In the genomic region with DNA sequence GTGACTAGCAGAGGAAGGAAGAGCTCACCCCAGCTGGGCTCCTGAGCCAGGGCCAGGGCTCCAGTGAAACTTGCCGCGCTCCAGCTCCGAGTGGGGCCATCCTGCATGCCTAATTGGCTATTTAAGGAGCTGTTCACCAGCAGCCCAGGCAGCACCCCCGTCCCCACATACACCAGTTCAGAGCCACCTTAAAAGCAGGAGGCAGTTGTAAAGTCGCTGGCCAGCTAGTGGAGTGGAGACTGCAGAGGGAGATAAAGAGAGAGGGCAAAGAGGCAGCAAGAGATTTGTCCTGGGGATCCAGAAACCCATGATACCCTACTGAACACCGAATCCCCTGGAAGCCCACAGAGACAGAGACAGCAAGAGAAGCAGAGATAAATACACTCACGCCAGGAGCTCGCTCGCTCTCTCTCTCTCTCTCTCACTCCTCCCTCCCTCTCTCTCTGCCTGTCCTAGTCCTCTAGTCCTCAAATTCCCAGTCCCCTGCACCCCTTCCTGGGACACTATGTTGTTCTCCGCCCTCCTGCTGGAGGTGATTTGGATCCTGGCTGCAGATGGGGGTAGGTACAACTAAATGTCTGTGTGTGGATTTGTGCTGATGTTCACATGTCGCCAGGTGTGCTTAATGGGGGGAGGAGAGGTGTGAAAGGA, we compare ENCODE assay signal across 1 cellular context.
TF ChIP-seq lines count a peak whose summit lies in the region.

A gene (plus strand): TSS at position 151 of the 651 bp plus-strand sequence. CDS start 355 bp downstream, at position 506.

TF ChIP-seq in HepG2, 621 proteins besides CTCF, POLR2A, EP300 and RAD21 (continued from another document and continues in another):
- TF ChIP-seq, protein P1, sequence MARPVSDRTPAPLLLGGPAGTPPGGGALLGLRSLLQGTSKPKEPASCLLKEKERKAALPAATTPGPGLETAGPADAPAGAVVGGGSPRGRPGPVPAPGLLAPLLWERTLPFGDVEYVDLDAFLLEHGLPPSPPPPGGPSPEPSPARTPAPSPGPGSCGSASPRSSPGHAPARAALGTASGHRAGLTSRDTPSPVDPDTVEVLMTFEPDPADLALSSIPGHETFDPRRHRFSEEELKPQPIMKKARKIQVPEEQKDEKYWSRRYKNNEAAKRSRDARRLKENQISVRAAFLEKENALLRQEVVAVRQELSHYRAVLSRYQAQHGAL (CRISPR knock-in tag; IDR thresholded peaks at IDR 0.05; ENCODE audit: not compliant biosample characterization): no peak
- TF ChIP-seq CBX1 (IDR thresholded peaks at IDR 0.05; ENCODE audit: low read depth): no peak
- TF ChIP-seq SYNCRIP (IDR thresholded peaks at IDR 0.05; ENCODE audit: insufficient read depth, low read depth, low read length): no peak
- 0 out of 2 replicates have a peak, but pooled peaks have one; percentile 40 for TF ChIP-seq SIN3B (IDR thresholded peaks at IDR 0.05; ENCODE audit: low read length)
- TF ChIP-seq PCBP2 (optimal IDR thresholded peaks at IDR 0.05; ENCODE audit: low read depth, low read length, poor library complexity, severe bottlenecking): no peak
- TF ChIP-seq, protein P2, sequence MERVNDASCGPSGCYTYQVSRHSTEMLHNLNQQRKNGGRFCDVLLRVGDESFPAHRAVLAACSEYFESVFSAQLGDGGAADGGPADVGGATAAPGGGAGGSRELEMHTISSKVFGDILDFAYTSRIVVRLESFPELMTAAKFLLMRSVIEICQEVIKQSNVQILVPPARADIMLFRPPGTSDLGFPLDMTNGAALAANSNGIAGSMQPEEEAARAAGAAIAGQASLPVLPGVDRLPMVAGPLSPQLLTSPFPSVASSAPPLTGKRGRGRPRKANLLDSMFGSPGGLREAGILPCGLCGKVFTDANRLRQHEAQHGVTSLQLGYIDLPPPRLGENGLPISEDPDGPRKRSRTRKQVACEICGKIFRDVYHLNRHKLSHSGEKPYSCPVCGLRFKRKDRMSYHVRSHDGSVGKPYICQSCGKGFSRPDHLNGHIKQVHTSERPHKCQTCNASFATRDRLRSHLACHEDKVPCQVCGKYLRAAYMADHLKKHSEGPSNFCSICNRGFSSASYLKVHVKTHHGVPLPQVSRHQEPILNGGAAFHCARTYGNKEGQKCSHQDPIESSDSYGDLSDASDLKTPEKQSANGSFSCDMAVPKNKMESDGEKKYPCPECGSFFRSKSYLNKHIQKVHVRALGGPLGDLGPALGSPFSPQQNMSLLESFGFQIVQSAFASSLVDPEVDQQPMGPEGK (CRISPR knock-in tag; IDR thresholded peaks at IDR 0.05): no peak
- no peak for TF ChIP-seq ZFP36L1 (CRISPR knock-in tag; IDR thresholded peaks at IDR 0.05)
- 0 out of 2 replicates have a peak, but pooled peaks have one; percentile 77 for TF ChIP-seq ZNF230 (CRISPR knock-in tag; IDR thresholded peaks at IDR 0.05)
- TF ChIP-seq KDM5A (IDR thresholded peaks at IDR 0.05; ENCODE audit: borderline replicate concordance, low read length): no peak
- TF ChIP-seq, protein P3, sequence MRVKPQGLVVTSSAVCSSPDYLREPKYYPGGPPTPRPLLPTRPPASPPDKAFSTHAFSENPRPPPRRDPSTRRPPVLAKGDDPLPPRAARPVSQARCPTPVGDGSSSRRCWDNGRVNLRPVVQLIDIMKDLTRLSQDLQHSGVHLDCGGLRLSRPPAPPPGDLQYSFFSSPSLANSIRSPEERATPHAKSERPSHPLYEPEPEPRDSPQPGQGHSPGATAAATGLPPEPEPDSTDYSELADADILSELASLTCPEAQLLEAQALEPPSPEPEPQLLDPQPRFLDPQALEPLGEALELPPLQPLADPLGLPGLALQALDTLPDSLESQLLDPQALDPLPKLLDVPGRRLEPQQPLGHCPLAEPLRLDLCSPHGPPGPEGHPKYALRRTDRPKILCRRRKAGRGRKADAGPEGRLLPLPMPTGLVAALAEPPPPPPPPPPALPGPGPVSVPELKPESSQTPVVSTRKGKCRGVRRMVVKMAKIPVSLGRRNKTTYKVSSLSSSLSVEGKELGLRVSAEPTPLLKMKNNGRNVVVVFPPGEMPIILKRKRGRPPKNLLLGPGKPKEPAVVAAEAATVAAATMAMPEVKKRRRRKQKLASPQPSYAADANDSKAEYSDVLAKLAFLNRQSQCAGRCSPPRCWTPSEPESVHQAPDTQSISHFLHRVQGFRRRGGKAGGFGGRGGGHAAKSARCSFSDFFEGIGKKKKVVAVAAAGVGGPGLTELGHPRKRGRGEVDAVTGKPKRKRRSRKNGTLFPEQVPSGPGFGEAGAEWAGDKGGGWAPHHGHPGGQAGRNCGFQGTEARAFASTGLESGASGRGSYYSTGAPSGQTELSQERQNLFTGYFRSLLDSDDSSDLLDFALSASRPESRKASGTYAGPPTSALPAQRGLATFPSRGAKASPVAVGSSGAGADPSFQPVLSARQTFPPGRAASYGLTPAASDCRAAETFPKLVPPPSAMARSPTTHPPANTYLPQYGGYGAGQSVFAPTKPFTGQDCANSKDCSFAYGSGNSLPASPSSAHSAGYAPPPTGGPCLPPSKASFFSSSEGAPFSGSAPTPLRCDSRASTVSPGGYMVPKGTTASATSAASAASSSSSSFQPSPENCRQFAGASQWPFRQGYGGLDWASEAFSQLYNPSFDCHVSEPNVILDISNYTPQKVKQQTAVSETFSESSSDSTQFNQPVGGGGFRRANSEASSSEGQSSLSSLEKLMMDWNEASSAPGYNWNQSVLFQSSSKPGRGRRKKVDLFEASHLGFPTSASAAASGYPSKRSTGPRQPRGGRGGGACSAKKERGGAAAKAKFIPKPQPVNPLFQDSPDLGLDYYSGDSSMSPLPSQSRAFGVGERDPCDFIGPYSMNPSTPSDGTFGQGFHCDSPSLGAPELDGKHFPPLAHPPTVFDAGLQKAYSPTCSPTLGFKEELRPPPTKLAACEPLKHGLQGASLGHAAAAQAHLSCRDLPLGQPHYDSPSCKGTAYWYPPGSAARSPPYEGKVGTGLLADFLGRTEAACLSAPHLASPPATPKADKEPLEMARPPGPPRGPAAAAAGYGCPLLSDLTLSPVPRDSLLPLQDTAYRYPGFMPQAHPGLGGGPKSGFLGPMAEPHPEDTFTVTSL (CRISPR knock-in tag; IDR thresholded peaks at IDR 0.05; ENCODE audit: borderline replicate concordance): no peak
- TF ChIP-seq, protein P4, sequence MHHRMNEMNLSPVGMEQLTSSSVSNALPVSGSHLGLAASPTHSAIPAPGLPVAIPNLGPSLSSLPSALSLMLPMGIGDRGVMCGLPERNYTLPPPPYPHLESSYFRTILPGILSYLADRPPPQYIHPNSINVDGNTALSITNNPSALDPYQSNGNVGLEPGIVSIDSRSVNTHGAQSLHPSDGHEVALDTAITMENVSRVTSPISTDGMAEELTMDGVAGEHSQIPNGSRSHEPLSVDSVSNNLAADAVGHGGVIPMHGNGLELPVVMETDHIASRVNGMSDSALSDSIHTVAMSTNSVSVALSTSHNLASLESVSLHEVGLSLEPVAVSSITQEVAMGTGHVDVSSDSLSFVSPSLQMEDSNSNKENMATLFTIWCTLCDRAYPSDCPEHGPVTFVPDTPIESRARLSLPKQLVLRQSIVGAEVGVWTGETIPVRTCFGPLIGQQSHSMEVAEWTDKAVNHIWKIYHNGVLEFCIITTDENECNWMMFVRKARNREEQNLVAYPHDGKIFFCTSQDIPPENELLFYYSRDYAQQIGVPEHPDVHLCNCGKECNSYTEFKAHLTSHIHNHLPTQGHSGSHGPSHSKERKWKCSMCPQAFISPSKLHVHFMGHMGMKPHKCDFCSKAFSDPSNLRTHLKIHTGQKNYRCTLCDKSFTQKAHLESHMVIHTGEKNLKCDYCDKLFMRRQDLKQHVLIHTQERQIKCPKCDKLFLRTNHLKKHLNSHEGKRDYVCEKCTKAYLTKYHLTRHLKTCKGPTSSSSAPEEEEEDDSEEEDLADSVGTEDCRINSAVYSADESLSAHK (CRISPR knock-in tag; IDR thresholded peaks at IDR 0.05; ENCODE audit: borderline replicate concordance): no peak
- no peak for TF ChIP-seq ZNF577 (CRISPR knock-in tag; IDR thresholded peaks at IDR 0.05; ENCODE audit: borderline replicate concordance, low read depth)
- TF ChIP-seq, protein P5, sequence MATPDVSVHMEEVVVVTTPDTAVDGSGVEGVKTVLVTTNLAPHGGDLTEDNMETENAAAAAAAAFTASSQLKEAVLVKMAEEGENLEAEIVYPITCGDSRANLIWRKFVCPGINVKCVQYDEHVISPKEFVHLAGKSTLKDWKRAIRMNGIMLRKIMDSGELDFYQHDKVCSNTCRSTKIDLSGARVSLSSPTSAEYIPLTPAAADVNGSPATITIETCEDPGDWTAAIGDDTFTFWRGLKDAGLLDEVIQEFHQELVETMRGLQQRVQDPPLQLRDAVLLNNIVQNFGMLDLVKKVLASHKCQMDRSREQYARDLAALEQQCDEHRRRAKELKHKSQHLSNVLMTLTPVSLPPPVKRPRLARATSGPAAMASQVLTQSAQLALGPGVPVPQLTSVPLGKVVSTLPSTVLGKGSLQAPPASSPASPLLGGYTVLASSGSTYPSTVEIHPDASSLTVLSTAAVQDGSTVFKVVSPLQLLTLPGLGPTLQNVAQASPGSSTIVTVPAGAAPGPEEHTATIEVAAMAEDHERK (CRISPR knock-in tag; IDR thresholded peaks at IDR 0.05; ENCODE audit: low read depth): no peak
- no peak for TF ChIP-seq TBX3 (IDR thresholded peaks at IDR 0.05; ENCODE audit: borderline replicate concordance)
- TF ChIP-seq ZNF431 (CRISPR knock-in tag; IDR thresholded peaks at IDR 0.05; ENCODE audit: borderline replicate concordance, low read depth): 0 out of 2 replicates have a peak, but pooled peaks have one; percentile 46
- TF ChIP-seq NPAS2 (CRISPR knock-in tag; IDR thresholded peaks at IDR 0.05; ENCODE audit: borderline replicate concordance): no peak
- TF ChIP-seq, protein P6, sequence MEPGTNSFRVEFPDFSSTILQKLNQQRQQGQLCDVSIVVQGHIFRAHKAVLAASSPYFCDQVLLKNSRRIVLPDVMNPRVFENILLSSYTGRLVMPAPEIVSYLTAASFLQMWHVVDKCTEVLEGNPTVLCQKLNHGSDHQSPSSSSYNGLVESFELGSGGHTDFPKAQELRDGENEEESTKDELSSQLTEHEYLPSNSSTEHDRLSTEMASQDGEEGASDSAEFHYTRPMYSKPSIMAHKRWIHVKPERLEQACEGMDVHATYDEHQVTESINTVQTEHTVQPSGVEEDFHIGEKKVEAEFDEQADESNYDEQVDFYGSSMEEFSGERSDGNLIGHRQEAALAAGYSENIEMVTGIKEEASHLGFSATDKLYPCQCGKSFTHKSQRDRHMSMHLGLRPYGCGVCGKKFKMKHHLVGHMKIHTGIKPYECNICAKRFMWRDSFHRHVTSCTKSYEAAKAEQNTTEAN (CRISPR knock-in tag; conservative IDR thresholded peaks at IDR 0.05): peak; percentile 56; the same call in 1 of the 2 replicates
- no peak for TF ChIP-seq SMAD3 (CRISPR knock-in tag; IDR thresholded peaks at IDR 0.05)
- no peak for TF ChIP-seq TOE1 (CRISPR knock-in tag; IDR thresholded peaks at IDR 0.05)
- TF ChIP-seq HNRNPH1 (optimal IDR thresholded peaks at IDR 0.05; ENCODE audit: low read depth, low read length): no peak
- TF ChIP-seq ZNF782 (CRISPR knock-in tag; IDR thresholded peaks at IDR 0.05; ENCODE audit: borderline replicate concordance): peak; percentile 29; the same call in 1 of the 2 replicates
- no peak for TF ChIP-seq ARNT2 (CRISPR knock-in tag; IDR thresholded peaks at IDR 0.05; ENCODE audit: low read depth)
- TF ChIP-seq, protein P7, sequence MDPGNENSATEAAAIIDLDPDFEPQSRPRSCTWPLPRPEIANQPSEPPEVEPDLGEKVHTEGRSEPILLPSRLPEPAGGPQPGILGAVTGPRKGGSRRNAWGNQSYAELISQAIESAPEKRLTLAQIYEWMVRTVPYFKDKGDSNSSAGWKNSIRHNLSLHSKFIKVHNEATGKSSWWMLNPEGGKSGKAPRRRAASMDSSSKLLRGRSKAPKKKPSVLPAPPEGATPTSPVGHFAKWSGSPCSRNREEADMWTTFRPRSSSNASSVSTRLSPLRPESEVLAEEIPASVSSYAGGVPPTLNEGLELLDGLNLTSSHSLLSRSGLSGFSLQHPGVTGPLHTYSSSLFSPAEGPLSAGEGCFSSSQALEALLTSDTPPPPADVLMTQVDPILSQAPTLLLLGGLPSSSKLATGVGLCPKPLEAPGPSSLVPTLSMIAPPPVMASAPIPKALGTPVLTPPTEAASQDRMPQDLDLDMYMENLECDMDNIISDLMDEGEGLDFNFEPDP (CRISPR knock-in tag; conservative IDR thresholded peaks at IDR 0.05): no peak
- TF ChIP-seq CCDC6 (CRISPR knock-in tag; IDR thresholded peaks at IDR 0.05): 0 out of 2 replicates have a peak, but pooled peaks have one; percentile 44
- no peak for TF ChIP-seq AGO2 (optimal IDR thresholded peaks at IDR 0.05; ENCODE audit: low read depth, low read length)
- no peak for TF ChIP-seq ZSCAN9 (CRISPR knock-in tag; IDR thresholded peaks at IDR 0.05; ENCODE audit: borderline replicate concordance)
- TF ChIP-seq SAP130 (CRISPR knock-in tag; IDR thresholded peaks at IDR 0.05; ENCODE audit: low read depth): peak; percentile 61
- TF ChIP-seq, protein P8, sequence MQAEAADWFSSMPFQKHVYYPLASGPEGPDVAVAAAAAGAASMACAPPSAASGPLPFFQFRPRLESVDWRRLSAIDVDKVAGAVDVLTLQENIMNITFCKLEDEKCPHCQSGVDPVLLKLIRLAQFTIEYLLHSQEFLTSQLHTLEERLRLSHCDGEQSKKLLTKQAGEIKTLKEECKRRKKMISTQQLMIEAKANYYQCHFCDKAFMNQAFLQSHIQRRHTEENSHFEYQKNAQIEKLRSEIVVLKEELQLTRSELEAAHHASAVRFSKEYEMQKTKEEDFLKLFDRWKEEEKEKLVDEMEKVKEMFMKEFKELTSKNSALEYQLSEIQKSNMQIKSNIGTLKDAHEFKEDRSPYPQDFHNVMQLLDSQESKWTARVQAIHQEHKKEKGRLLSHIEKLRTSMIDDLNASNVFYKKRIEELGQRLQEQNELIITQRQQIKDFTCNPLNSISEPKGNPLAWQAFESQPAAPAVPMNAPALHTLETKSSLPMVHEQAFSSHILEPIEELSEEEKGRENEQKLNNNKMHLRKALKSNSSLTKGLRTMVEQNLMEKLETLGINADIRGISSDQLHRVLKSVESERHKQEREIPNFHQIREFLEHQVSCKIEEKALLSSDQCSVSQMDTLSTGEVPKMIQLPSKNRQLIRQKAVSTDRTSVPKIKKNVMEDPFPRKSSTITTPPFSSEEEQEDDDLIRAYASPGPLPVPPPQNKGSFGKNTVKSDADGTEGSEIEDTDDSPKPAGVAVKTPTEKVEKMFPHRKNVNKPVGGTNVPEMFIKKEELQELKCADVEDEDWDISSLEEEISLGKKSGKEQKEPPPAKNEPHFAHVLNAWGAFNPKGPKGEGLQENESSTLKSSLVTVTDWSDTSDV (CRISPR knock-in tag; IDR thresholded peaks at IDR 0.05): peak; percentile 40; the same call in 1 of the 2 replicates
- TF ChIP-seq STAG1 (CRISPR knock-in tag; IDR thresholded peaks at IDR 0.05): no peak
- TF ChIP-seq ZBTB8A (CRISPR knock-in tag; IDR thresholded peaks at IDR 0.05; ENCODE audit: borderline replicate concordance, low read depth): no peak
- TF ChIP-seq KAT8 (CRISPR knock-in tag; IDR thresholded peaks at IDR 0.05): no peak
- 0 out of 2 replicates have a peak, but pooled peaks have one; percentile 34 for TF ChIP-seq SP4 (CRISPR knock-in tag; IDR thresholded peaks at IDR 0.05)
- TF ChIP-seq, protein P9, sequence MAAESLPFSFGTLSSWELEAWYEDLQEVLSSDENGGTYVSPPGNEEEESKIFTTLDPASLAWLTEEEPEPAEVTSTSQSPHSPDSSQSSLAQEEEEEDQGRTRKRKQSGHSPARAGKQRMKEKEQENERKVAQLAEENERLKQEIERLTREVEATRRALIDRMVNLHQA (CRISPR knock-in tag; IDR thresholded peaks at IDR 0.05): no peak
